ENCODE assay signal across 9 cellular contexts in the genomic region with DNA sequence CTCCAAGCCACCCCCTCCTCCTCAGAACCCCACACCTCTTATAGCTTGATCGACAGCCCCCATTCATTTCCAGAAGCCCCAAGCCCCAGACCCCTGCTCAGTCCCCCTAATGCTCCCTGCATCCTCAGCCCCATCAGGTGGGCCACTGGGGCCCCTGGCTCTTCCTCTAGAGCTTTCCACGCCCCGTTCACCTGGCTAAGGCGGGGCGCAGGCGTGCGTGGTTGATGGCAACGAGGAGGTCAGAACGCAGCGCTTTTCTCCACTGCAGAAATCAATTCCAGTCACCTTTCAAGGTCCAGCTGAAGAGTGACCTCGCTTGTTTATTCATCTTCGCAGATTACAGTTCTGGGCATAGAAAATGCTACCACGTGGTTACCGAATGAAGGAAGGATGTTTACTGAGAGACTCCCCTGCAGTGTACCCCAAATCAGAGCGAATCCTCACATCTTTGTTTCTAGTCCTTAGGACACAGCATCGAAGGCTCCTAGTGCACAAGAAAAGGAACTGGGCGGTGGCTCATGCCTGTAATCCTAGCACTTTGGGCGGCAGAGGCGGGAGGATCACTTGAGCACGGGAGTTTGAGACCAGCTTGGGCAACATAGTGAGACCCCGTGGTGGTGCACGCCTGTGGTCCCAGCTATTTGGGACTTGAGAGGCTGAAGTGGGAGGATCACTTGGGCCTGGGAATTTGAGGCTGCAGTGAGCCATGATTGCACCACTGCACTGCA. TPM values are rescaled to one million over a fixed set of nuclear protein-coding genes. Genes with fewer than 3 reads are reported as not detected.
A peak's percentile ranks its signal among the peaks of the same experiment; 100 is the strongest.
DNase-seq lines count a peak whose midpoint lies in the region; ATAC-seq, FAIRE-seq and TF ChIP-seq lines count a peak whose summit lies in the region.
"Had no signal": no experiment of that assay in that cellular context is flagged by ENCODE, and none has a peak within 500 bp of the region (broad histone marks: within the 10 kb centered on the region; RNA-seq: fewer than 3 reads in every experiment).

No MANE protein-coding gene starts in this region.

- H4K20me1 ChIP-seq in GM12878 (ENCODE audit: control insufficient read depth, insufficient read depth) = no peaks in the 10 kb centered on the region

- TF ChIP-seq POLR2A in GM12878 (IDR thresholded peaks at IDR 0.05; ENCODE audit: low read depth, low read length) = no peak

- H3K27me3 Mint-ChIP-seq in naive thymus-derived CD8-positive, alpha-beta T cell = no peaks in the 10 kb centered on the region

- TF ChIP-seq CTCF in BJ (IDR thresholded peaks at IDR 0.05; ENCODE audit: insufficient read depth, low read depth, low read length) (no peak), GM12878 (IDR thresholded peaks at IDR 0.05 in 2 of 3, conservative IDR thresholded peaks at IDR 0.05 in 1 of 3; ENCODE audit: control insufficient read depth in 2 of 3, extremely low read depth in 1 of 3, insufficient read depth in 1 of 3, low read depth in 3 of 3, low read length in 3 of 3) (no peak), kidney (IDR thresholded peaks at IDR 0.05; ENCODE audit: borderline replicate concordance, extremely low read depth, insufficient read depth) (no peak)

- in situ Hi-C loops in GM12878 (cut with MboI) = no loop called here

- no peaks in the 10 kb centered on the region for H3K27me3 ChIP-seq in BJ (ENCODE audit: control insufficient read depth, insufficient read depth, low read length)
- peaks cover 10% of the 10 kb centered on the region for H3K27me3 ChIP-seq in HUES6 (ENCODE audit: control insufficient read depth, insufficient read depth, low read length)
- H3K27me3 ChIP-seq in GM12878 (replicated peaks in 1 of 2; ENCODE audit: control insufficient read depth in 2 of 2, insufficient read depth in 2 of 2, low read length in 1 of 2) = no peaks in the 10 kb centered on the region

- H3K36me3 ChIP-seq in BJ (ENCODE audit: control insufficient read depth, insufficient read depth, low read length) = no peaks in the 10 kb centered on the region
- H3K36me3 ChIP-seq in HUES6 (ENCODE audit: control insufficient read depth, insufficient read depth, low read length) = peaks cover 18% of the 10 kb centered on the region
- no peaks in the 10 kb centered on the region; a peak in 2 of 4 replicates for H3K36me3 ChIP-seq in GM12878 (ENCODE audit: control insufficient read depth in 2 of 2, insufficient read depth in 2 of 2, low read length in 1 of 2)
- no peaks in the 10 kb centered on the region for H3K36me3 ChIP-seq in kidney (ENCODE audit: control insufficient read depth in 1 of 2, insufficient read depth in 2 of 2, low read length in 2 of 2)

- H2AFZ ChIP-seq in GM12878 (ENCODE audit: control insufficient read depth, low read depth, low read length) = peak overlapping the region; percentile 58; the same call in 1 of the 2 replicates

- ATAC-seq in GM12878 = no peak
- ATAC-seq in naive thymus-derived CD8-positive, alpha-beta T cell = no peak

- peak overlapping the region; percentile 82 for H3K4me2 ChIP-seq in GM12878 (ENCODE audit: control insufficient read depth, insufficient read depth)

- peak overlapping the region; percentile 81 to 100 (median 97) for H3K27ac Mint-ChIP-seq in naive thymus-derived CD8-positive, alpha-beta T cell

- no peaks in the 10 kb centered on the region for H3K9me3 Mint-ChIP-seq in naive thymus-derived CD8-positive, alpha-beta T cell

- peaks cover 0 to 21% (median 10%) of the 10 kb centered on the region in 3 donors for H3K36me3 Mint-ChIP-seq in naive thymus-derived CD8-positive, alpha-beta T cell

- WGBS in GM12878 (ENCODE audit: insufficient coverage, insufficient replicate concordance, low lambda C conversion rate, missing lambda C conversion rate) = 73% methylated on average over 22 of the region's 22 CpGs

- no peak for DNase-seq in BJ (ENCODE audit: low read depth)
- no peak for DNase-seq in GM12878 (ENCODE audit: low read depth, low spot score)
- peak in 1 of 10 donors; percentile 56 for DNase-seq in naive thymus-derived CD8-positive, alpha-beta T cell
- DNase-seq in NCI-H345 treated with DMSO at 0.1 percent for 48 hours (lab: John Stamatoyannopoulos, UW; ENCODE audit: unreplicated experiment) = no peak
- DNase-seq in activated CD4-positive, CD25-positive, alpha-beta regulatory T cell (lab: John Stamatoyannopoulos, UW) = no peak
- DNase-seq in iPS-NIHi11 (ENCODE audit: low spot score) = no peak
- DNase-seq in kidney = no peak

- no peak for FAIRE-seq in GM12878 (lab: Jason Lieb, UNC)
- no peak for FAIRE-seq in kidney (lab: Jason Lieb, UNC)
- FAIRE-seq: islet of Langerhans had no signal

- CTCF ChIA-PET in BJ (lab: Yijun Ruan, JAX) (interaction anchor here (1.1 to 1.9 kb wide), 2 partner anchors 67 to 87 kb away, joined by 4 read pairs; no protein-coding TSS in a partner anchor), GM12878 (lab: Yijun Ruan, JAX) (interaction anchor here (0.7 kb wide), 1 partner anchor 16 kb away, joined by 3 read pairs; no protein-coding TSS in a partner anchor)

- TF ChIP-seq EP300 in GM12878 (IDR thresholded peaks at IDR 0.05; ENCODE audit: borderline replicate concordance in 1 of 2, control insufficient read depth in 1 of 2, low read depth in 2 of 2, low read length in 2 of 2) = no peak

- no TSS peak for BruUV-seq in GM12878 (replicated peaks; lab: Mats Ljungman, UMichigan)

- H3K9ac ChIP-seq in HUES6 (ENCODE audit: low read length) (no peak overlapping the region), GM12878 (ENCODE audit: control insufficient read depth, insufficient read depth, low read length) (peak overlapping the region; percentile 48; the same call in 1 of the 2 replicates), kidney (ENCODE audit: low read length in 2 of 2) (no peak overlapping the region)

- SMC1A ChIA-PET in GM12878 (lab: Charles Lee; ENCODE audit: uncharacterized antibody, unreplicated experiment) = no interaction called here

- intact Hi-C loops in GM12878 (cut with micrococcal nuclease; ENCODE audit: unreplicated experiment) = no loop called here
- intact Hi-C loops in kidney (cut with DNase I) = no loop called here

- H3K4me1 ChIP-seq in HUES6 (ENCODE audit: control insufficient read depth, insufficient read depth, low read length) (no peaks in the 10 kb centered on the region), GM12878 (ENCODE audit: control insufficient read depth, insufficient read depth, low read length) (no peaks in the 10 kb centered on the region), kidney (ENCODE audit: control insufficient read depth in 1 of 2, insufficient read depth in 1 of 2, low read depth in 1 of 2, low read length in 2 of 2) (no peaks in the 10 kb centered on the region)

- TF ChIP-seq RAD21 in GM12878 (IDR thresholded peaks at IDR 0.05; ENCODE audit: insufficient read depth, low read depth, low read length) = no peak

- H3K9me3 ChIP-seq in HUES6 (ENCODE audit: control insufficient read depth, insufficient read depth, low read depth, low read length) (no peaks in the 10 kb centered on the region), GM12878 (replicated peaks; ENCODE audit: control insufficient read depth, insufficient read depth, low read length) (no peaks in the 10 kb centered on the region), kidney (ENCODE audit: control insufficient read depth in 1 of 2, low read length in 2 of 2) (no peaks in the 10 kb centered on the region)

- peaks cover 20 to 58% (median 46%) of the 10 kb centered on the region in 4 donors for H3K4me1 Mint-ChIP-seq in naive thymus-derived CD8-positive, alpha-beta T cell

- H3K27ac ChIP-seq in HUES6 (ENCODE audit: low read depth, low read length) (no peak overlapping the region), GM12878 (ENCODE audit: control insufficient read depth, insufficient read depth) (no peak overlapping the region), kidney (ENCODE audit: low read depth in 2 of 2, low read length in 2 of 2) (no peak overlapping the region)

- POLR2A ChIA-PET in BJ (lab: Charles Lee) (no interaction called here), GM12878 (lab: Charles Lee) (interaction anchor here (0.6 to 3.8 kb wide), 5 partner anchors 15 to 189 kb away, joined by 3 to 21 read pairs (median 5); no protein-coding TSS in a partner anchor)
- POLR2A ChIA-PET in naive thymus-derived CD8-positive, alpha-beta T cell (lab: Charles Lee) = interaction anchor here (0.7 to 3.6 kb wide), 9 partner anchors 8 to 73 kb away, joined by 3 to 23 read pairs (median 4); partner anchors contain the start of genes ATP13A1 and LPAR2

- H3K4me3 Mint-ChIP-seq in naive thymus-derived CD8-positive, alpha-beta T cell = peak overlapping the region; percentile 72 to 97 (median 88)

- peak overlapping the region; percentile 64 for H3K4me3 ChIP-seq in BJ (ENCODE audit: low read depth, low read length)
- H3K4me3 ChIP-seq in HUES6 (ENCODE audit: low read depth, low read length) = peak overlapping the region; percentile 61
- peak overlapping the region; percentile 48 for H3K4me3 ChIP-seq in GM12878
- peak overlapping the region in 1 of 2 donors; percentile 53 for H3K4me3 ChIP-seq in kidney (ENCODE audit: low read length in 2 of 2)

- peaks cover 6% of the 10 kb centered on the region for H3K79me2 ChIP-seq in GM12878 (ENCODE audit: control insufficient read depth, insufficient read depth, low read length)

- RAD21 ChIA-PET in GM12878 (lab: Charles Lee; ENCODE audit: unreplicated experiment) = no interaction called here

RNA-seq across cellular contexts. Expression of gene PBX4, which starts 0.8 kb away (rescaled TPM):
- 1.3 and 1.9 TPM in 2 replicates for polyA plus RNA-seq in BJ (2011; rRNA removed)
- polyA minus RNA-seq in BJ (2011; rRNA and poly(A)+ RNA removed) = 0.95 and 2.3 TPM in 2 replicates
- total RNA-seq in GM12878 (2013; cell fraction: nucleolus; rRNA removed) = 65.0 and 68.4 TPM in 2 replicates
- total RNA-seq in GM12878 (2014; rRNA removed) = 7.1 and 10.1 TPM in 2 replicates
- total RNA-seq in GM12878 (2014; rRNA removed; fragmentation: Illumina TruSeq; extraction: Trizol) = 3.9 and 4.4 TPM in 2 replicates
- 7.7 and 9.6 TPM in 2 replicates for total RNA-seq in GM12878 (2021)
- 1.6 TPM for polyA plus RNA-seq in GM12878 (2011; ENCODE audit: low read depth)
- polyA plus RNA-seq in GM12878 (2011; rRNA removed) = 12.6 and 15.8 TPM in 2 replicates
- polyA plus RNA-seq in GM12878 (2011; cell fraction: cytosol; rRNA removed) = 21.2 and 27.3 TPM in 2 replicates
- polyA plus RNA-seq in GM12878 (2011; cell fraction: nucleus; rRNA removed) = 40.2 and 55.3 TPM in 2 replicates
- polyA plus RNA-seq in GM12878 (2012) = 6.5 and 8.8 TPM in 2 replicates
- polyA plus RNA-seq in GM12878 (2014; fragmentation: Illumina TruSeq; extraction: Trizol) = 1.5 and 3.5 TPM in 2 replicates
- polyA plus RNA-seq in GM12878 (2014; fragmentation: Nextera tagmentation; extraction: Ambion mirVana) = under 1 TPM; 0.18 to 0.75 TPM
- 17.3 and 18.8 TPM in 2 replicates for polyA plus RNA-seq in GM12878 (2014; rRNA removed)
- 1 to 10 TPM; 2.7 to 4.1 TPM for polyA plus RNA-seq in GM12878 (2016; fragmentation: Nextera tagmentation; extraction: Ambion mirVana)
- 12.6 and 18.7 TPM in 2 replicates for polyA minus RNA-seq in GM12878 (2011; rRNA and poly(A)+ RNA removed)
- 3.2 and 7.9 TPM in 2 replicates for polyA minus RNA-seq in GM12878 (2011; cell fraction: cytosol; rRNA and poly(A)+ RNA removed)
- polyA minus RNA-seq in GM12878 (2011; cell fraction: nucleus; rRNA and poly(A)+ RNA removed) = 11.8 and 20.4 TPM in 2 replicates
- total RNA-seq in naive thymus-derived CD8-positive, alpha-beta T cell = 10 to 100 TPM; 46.0 to 49.4 TPM
- polyA plus RNA-seq in naive thymus-derived CD8-positive, alpha-beta T cell = 1 to 10 TPM; 2.6 to 6.9 (median 4.2) TPM
- 5.7 TPM for total RNA-seq in kidney
- polyA plus RNA-seq in kidney (ENCODE audit: insufficient read depth, low read depth, low replicate concordance) = 3.9 TPM

RNA-seq across cellular contexts. Expression of gene LPAR2, which starts 8.7 kb away (rescaled TPM):
- 2.1 and 2.4 TPM in 2 replicates for polyA plus RNA-seq in BJ (2011; rRNA removed)
- 0.82 and 2.2 TPM in 2 replicates for polyA minus RNA-seq in BJ (2011; rRNA and poly(A)+ RNA removed)
- 72.5 and 74.5 TPM in 2 replicates for total RNA-seq in GM12878 (2013; cell fraction: nucleolus; rRNA removed)
- total RNA-seq in GM12878 (2014; rRNA removed) = 9.4 and 11.3 TPM in 2 replicates
- total RNA-seq in GM12878 (2014; rRNA removed; fragmentation: Illumina TruSeq; extraction: Trizol) = 5.0 and 6.3 TPM in 2 replicates
- total RNA-seq in GM12878 (2021) = 19.0 and 22.9 TPM in 2 replicates
- 13.9 TPM for polyA plus RNA-seq in GM12878 (2011; ENCODE audit: low read depth)
- 6.6 and 9.0 TPM in 2 replicates for polyA plus RNA-seq in GM12878 (2011; rRNA removed)
- 13.3 and 17.0 TPM in 2 replicates for polyA plus RNA-seq in GM12878 (2011; cell fraction: cytosol; rRNA removed)
- polyA plus RNA-seq in GM12878 (2011; cell fraction: nucleus; rRNA removed) = 116 and 130 TPM in 2 replicates
- 19.2 and 19.8 TPM in 2 replicates for polyA plus RNA-seq in GM12878 (2012)
- 8.6 and 12.6 TPM in 2 replicates for polyA plus RNA-seq in GM12878 (2014; fragmentation: Illumina TruSeq; extraction: Trizol)
- 1 to 10 TPM in 1 of 2 experiments, under 1 TPM in 1; 0.98 to 3.2 TPM for polyA plus RNA-seq in GM12878 (2014; fragmentation: Nextera tagmentation; extraction: Ambion mirVana)
- 17.3 and 23.8 TPM in 2 replicates for polyA plus RNA-seq in GM12878 (2014; rRNA removed)
- 10 to 100 TPM in 1 of 2 experiments, 1 to 10 TPM in 1; 8.5 to 12.0 TPM for polyA plus RNA-seq in GM12878 (2016; fragmentation: Nextera tagmentation; extraction: Ambion mirVana)
- polyA minus RNA-seq in GM12878 (2011; rRNA and poly(A)+ RNA removed) = 6.9 and 11.5 TPM in 2 replicates
- polyA minus RNA-seq in GM12878 (2011; cell fraction: cytosol; rRNA and poly(A)+ RNA removed) = 4.7 and 6.7 TPM in 2 replicates
- 9.2 and 13.2 TPM in 2 replicates for polyA minus RNA-seq in GM12878 (2011; cell fraction: nucleus; rRNA and poly(A)+ RNA removed)
- 10 to 100 TPM; 82.7 to 93.1 TPM for total RNA-seq in naive thymus-derived CD8-positive, alpha-beta T cell
- polyA plus RNA-seq in naive thymus-derived CD8-positive, alpha-beta T cell = 10 to 100 TPM; 12.9 to 38.0 (median 16.7) TPM
- total RNA-seq in kidney = 10.4 TPM
- polyA plus RNA-seq in kidney (ENCODE audit: insufficient read depth, low read depth, low replicate concordance) = 5.6 TPM

RNA-seq across cellular contexts. Expression of gene GMIP, which starts 24.2 kb away (rescaled TPM):
- 3.8 and 4.4 TPM in 2 replicates for polyA plus RNA-seq in BJ (2011; rRNA removed)
- 2.2 and 3.3 TPM in 2 replicates for polyA minus RNA-seq in BJ (2011; rRNA and poly(A)+ RNA removed)
- total RNA-seq in GM12878 (2013; cell fraction: nucleolus; rRNA removed) = 61.6 and 65.3 TPM in 2 replicates
- 35.1 and 39.6 TPM in 2 replicates for total RNA-seq in GM12878 (2014; rRNA removed)
- total RNA-seq in GM12878 (2014; rRNA removed; fragmentation: Illumina TruSeq; extraction: Trizol) = 10.9 and 11.9 TPM in 2 replicates
- 58.4 and 63.5 TPM in 2 replicates for total RNA-seq in GM12878 (2021)
- polyA plus RNA-seq in GM12878 (2011; ENCODE audit: low read depth) = 16.4 TPM
- polyA plus RNA-seq in GM12878 (2011; rRNA removed) = 6.0 and 10.0 TPM in 2 replicates
- 14.1 and 15.4 TPM in 2 replicates for polyA plus RNA-seq in GM12878 (2011; cell fraction: cytosol; rRNA removed)
- 72.6 and 88.7 TPM in 2 replicates for polyA plus RNA-seq in GM12878 (2011; cell fraction: nucleus; rRNA removed)
- 43.1 and 45.9 TPM in 2 replicates for polyA plus RNA-seq in GM12878 (2012)
- 16.3 and 20.0 TPM in 2 replicates for polyA plus RNA-seq in GM12878 (2014; fragmentation: Illumina TruSeq; extraction: Trizol)
- polyA plus RNA-seq in GM12878 (2014; fragmentation: Nextera tagmentation; extraction: Ambion mirVana) = 1 to 10 TPM; 1.5 to 2.8 TPM
- polyA plus RNA-seq in GM12878 (2014; rRNA removed) = 32.9 and 39.9 TPM in 2 replicates
- polyA plus RNA-seq in GM12878 (2016; fragmentation: Nextera tagmentation; extraction: Ambion mirVana) = 10 to 100 TPM; 24.7 to 30.9 TPM
- 17.5 and 19.3 TPM in 2 replicates for polyA minus RNA-seq in GM12878 (2011; rRNA and poly(A)+ RNA removed)
- polyA minus RNA-seq in GM12878 (2011; cell fraction: cytosol; rRNA and poly(A)+ RNA removed) = 14.8 and 15.9 TPM in 2 replicates
- polyA minus RNA-seq in GM12878 (2011; cell fraction: nucleus; rRNA and poly(A)+ RNA removed) = 14.1 and 26.4 TPM in 2 replicates
- 100 to 1,000 TPM; 133 to 135 TPM for total RNA-seq in naive thymus-derived CD8-positive, alpha-beta T cell
- polyA plus RNA-seq in naive thymus-derived CD8-positive, alpha-beta T cell = 10 to 100 TPM; 40.6 to 72.4 (median 41.9) TPM
- total RNA-seq in kidney = 18.8 TPM
- 3.3 TPM for polyA plus RNA-seq in kidney (ENCODE audit: insufficient read depth, low read depth, low replicate concordance)

RNA-seq across cellular contexts. Expression of gene ATP13A1, which starts 44.2 kb away (rescaled TPM):
- 11.1 and 27.9 TPM in 2 replicates for polyA plus RNA-seq in BJ (2011; rRNA removed)
- 38.2 TPM in 2 replicates for polyA minus RNA-seq in BJ (2011; rRNA and poly(A)+ RNA removed)
- total RNA-seq in GM12878 (2013; cell fraction: nucleolus; rRNA removed) = 216 and 273 TPM in 2 replicates
- total RNA-seq in GM12878 (2014; rRNA removed) = 33.1 and 38.1 TPM in 2 replicates
- total RNA-seq in GM12878 (2014; rRNA removed; fragmentation: Illumina TruSeq; extraction: Trizol) = 12.9 and 17.4 TPM in 2 replicates
- total RNA-seq in GM12878 (2021) = 90.3 and 91.0 TPM in 2 replicates
- 23.1 TPM for polyA plus RNA-seq in GM12878 (2011; ENCODE audit: low read depth)
- polyA plus RNA-seq in GM12878 (2011; rRNA removed) = 14.0 and 21.4 TPM in 2 replicates
- 32.9 and 38.0 TPM in 2 replicates for polyA plus RNA-seq in GM12878 (2011; cell fraction: cytosol; rRNA removed)
- 424 and 553 TPM in 2 replicates for polyA plus RNA-seq in GM12878 (2011; cell fraction: nucleus; rRNA removed)
- 57.4 and 58.7 TPM in 2 replicates for polyA plus RNA-seq in GM12878 (2012)
- polyA plus RNA-seq in GM12878 (2014; fragmentation: Illumina TruSeq; extraction: Trizol) = 13.1 and 21.1 TPM in 2 replicates
- 1 to 10 TPM in 1 of 2 experiments, under 1 TPM in 1; 0.37 to 1.4 TPM for polyA plus RNA-seq in GM12878 (2014; fragmentation: Nextera tagmentation; extraction: Ambion mirVana)
- 51.7 and 68.6 TPM in 2 replicates for polyA plus RNA-seq in GM12878 (2014; rRNA removed)
- 10 to 100 TPM; 67.8 to 74.3 TPM for polyA plus RNA-seq in GM12878 (2016; fragmentation: Nextera tagmentation; extraction: Ambion mirVana)
- 72.7 and 99.8 TPM in 2 replicates for polyA minus RNA-seq in GM12878 (2011; rRNA and poly(A)+ RNA removed)
- 31.8 and 45.4 TPM in 2 replicates for polyA minus RNA-seq in GM12878 (2011; cell fraction: cytosol; rRNA and poly(A)+ RNA removed)
- 139 and 201 TPM in 2 replicates for polyA minus RNA-seq in GM12878 (2011; cell fraction: nucleus; rRNA and poly(A)+ RNA removed)
- total RNA-seq in naive thymus-derived CD8-positive, alpha-beta T cell = 100 to 1,000 TPM; 155 to 158 TPM
- polyA plus RNA-seq in naive thymus-derived CD8-positive, alpha-beta T cell = 10 to 100 TPM; 15.3 to 46.7 (median 20.7) TPM
- 78.1 TPM for total RNA-seq in kidney
- 30.1 TPM for polyA plus RNA-seq in kidney (ENCODE audit: insufficient read depth, low read depth, low replicate concordance)

RNA-seq across cellular contexts. Expression of gene ZNF101, which starts 49.4 kb away (rescaled TPM):
- 2.5 and 4.5 TPM in 2 replicates for polyA plus RNA-seq in BJ (2011; rRNA removed)
- 3.3 and 4.5 TPM in 2 replicates for polyA minus RNA-seq in BJ (2011; rRNA and poly(A)+ RNA removed)
- total RNA-seq in GM12878 (2013; cell fraction: nucleolus; rRNA removed) = 29.0 and 31.2 TPM in 2 replicates
- 16.9 and 20.9 TPM in 2 replicates for total RNA-seq in GM12878 (2014; rRNA removed)
- total RNA-seq in GM12878 (2014; rRNA removed; fragmentation: Illumina TruSeq; extraction: Trizol) = 25.1 and 28.0 TPM in 2 replicates
- total RNA-seq in GM12878 (2021) = 22.2 and 22.8 TPM in 2 replicates
- 10.3 TPM for polyA plus RNA-seq in GM12878 (2011; ENCODE audit: low read depth)
- polyA plus RNA-seq in GM12878 (2011; rRNA removed) = 40.5 and 71.0 TPM in 2 replicates
- 15.3 and 15.6 TPM in 2 replicates for polyA plus RNA-seq in GM12878 (2011; cell fraction: cytosol; rRNA removed)
- polyA plus RNA-seq in GM12878 (2011; cell fraction: nucleus; rRNA removed) = 10.8 and 14.1 TPM in 2 replicates
- polyA plus RNA-seq in GM12878 (2012) = 12.2 and 15.0 TPM in 2 replicates
- polyA plus RNA-seq in GM12878 (2014; fragmentation: Illumina TruSeq; extraction: Trizol) = 19.3 and 24.1 TPM in 2 replicates
- 10 to 100 TPM; 20.4 to 21.3 TPM for polyA plus RNA-seq in GM12878 (2014; fragmentation: Nextera tagmentation; extraction: Ambion mirVana)
- 15.2 and 15.9 TPM in 2 replicates for polyA plus RNA-seq in GM12878 (2014; rRNA removed)
- 10 to 100 TPM; 16.3 to 17.1 TPM for polyA plus RNA-seq in GM12878 (2016; fragmentation: Nextera tagmentation; extraction: Ambion mirVana)
- polyA minus RNA-seq in GM12878 (2011; rRNA and poly(A)+ RNA removed) = 27.3 and 28.5 TPM in 2 replicates
- polyA minus RNA-seq in GM12878 (2011; cell fraction: cytosol; rRNA and poly(A)+ RNA removed) = 7.6 and 8.9 TPM in 2 replicates
- polyA minus RNA-seq in GM12878 (2011; cell fraction: nucleus; rRNA and poly(A)+ RNA removed) = 7.4 and 13.6 TPM in 2 replicates
- total RNA-seq in naive thymus-derived CD8-positive, alpha-beta T cell = 100 to 1,000 TPM; 252 to 269 TPM
- polyA plus RNA-seq in naive thymus-derived CD8-positive, alpha-beta T cell = 100 to 1,000 TPM in 2 of 3 donors, 10 to 100 TPM in 1; 99.7 to 144 (median 131) TPM
- total RNA-seq in kidney = 21.2 TPM
- polyA plus RNA-seq in kidney (ENCODE audit: insufficient read depth, low read depth, low replicate concordance) = 10.2 TPM
